Comparison of ENCODE assay signal across 9 cellular contexts in genomic region chr1:5994713-5995621, GRCh38.
A peak's percentile ranks its signal among the peaks of the same experiment; 100 is the strongest.
DNase-seq lines count a peak whose midpoint lies in the region; ATAC-seq and TF ChIP-seq lines count a peak whose summit lies in the region.
"Had no signal": no experiment of that assay in that cellular context is flagged by ENCODE, and none has a peak within 500 bp of the region (broad histone marks: within the 10 kb centered on the region; RNA-seq: fewer than 3 reads in every experiment).

No MANE protein-coding gene starts in this region.

- ATAC-seq in GM18517 (IDR thresholded peaks at IDR 0.05; ENCODE audit: unreplicated experiment) (no peak), GM18519 (IDR thresholded peaks at IDR 0.05; ENCODE audit: low FRiP score, unreplicated experiment) (no peak)
- ATAC-seq: left lung had no signal

- TF ChIP-seq CTCF in GM12865 (IDR thresholded peaks at IDR 0.05; ENCODE audit: insufficient read depth, low read depth, low read length, missing control alignments), result peak; percentile 12

- peak overlapping the region; percentile 60 for H3K4me3 ChIP-seq in GM12865 (ENCODE audit: low read depth, low read length)

- DNase-seq in GM12865 (ENCODE audit: low read depth) (peak; percentile 79), DMS114 treated with DMSO at 0.1 percent for 48 hours (lab: John Stamatoyannopoulos, UW; ENCODE audit: unreplicated experiment) (no peak), NCI-H345 treated with DMSO at 0.1 percent for 48 hours (lab: John Stamatoyannopoulos, UW; ENCODE audit: unreplicated experiment) (no peak)
- peak; percentile 51 for DNase-seq in activated CD4-positive, CD25-positive, alpha-beta regulatory T cell treated with anti-CD3 and anti-CD28 coated beads, Interleukin-2, amount 50 U/mL, for 16 hours (ENCODE audit: low read depth, low spot score)
- peak; percentile 78 for DNase-seq in central memory CD4-positive, alpha-beta T cell
- peak; percentile 73 for DNase-seq in stimulated activated CD4-positive, alpha-beta T cell treated with anti-CD3 and anti-CD28 coated beads, Interleukin-15, amount 100 ng/mL, for 24 hours

Comparison
In these comparisons a context has a peak if more than half of its experiments do, and no peak if none do; other contexts are left out.
1. DNase-seq: peak in GM12865 (single experiment), activated CD4-positive, CD25-positive, alpha-beta regulatory T cell treated with anti-CD3 and anti-CD28 coated beads, Interleukin-2, amount 50 U/mL, for 16 hours (single experiment), central memory CD4-positive, alpha-beta T cell (single experiment) and stimulated activated CD4-positive, alpha-beta T cell treated with anti-CD3 and anti-CD28 coated beads, Interleukin-15, amount 100 ng/mL, for 24 hours (single experiment); none in DMS114 treated with DMSO at 0.1 percent for 48 hours (single experiment) and NCI-H345 treated with DMSO at 0.1 percent for 48 hours (single experiment).